In the genomic region with DNA sequence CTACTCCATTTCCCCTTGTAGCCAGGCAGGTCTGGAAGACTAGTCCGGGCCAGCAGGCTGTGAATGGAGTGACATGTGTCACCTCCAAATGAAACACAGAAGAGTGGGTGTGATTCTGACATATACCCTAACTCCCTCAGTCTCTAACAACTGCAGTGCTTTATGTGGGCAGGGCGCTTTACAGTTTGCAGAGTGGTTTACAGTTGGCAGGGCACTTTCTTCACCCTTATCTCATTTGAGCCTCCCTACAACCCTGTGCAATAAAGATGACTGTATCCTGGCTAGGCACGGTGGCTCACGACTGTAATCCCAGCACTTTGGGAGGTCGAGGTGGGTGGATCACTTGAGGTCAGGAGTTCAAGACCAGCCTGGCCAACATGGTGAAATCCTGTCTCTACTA, we compare ENCODE assay signal across 28 cellular contexts.
"Had no signal": no experiment of that assay in that cellular context is flagged by ENCODE, and none has a peak within 500 bp of the region (broad histone marks: within the 10 kb centered on the region; RNA-seq: fewer than 3 reads in every experiment).

No MANE protein-coding gene starts in this region.

- H3K9me3 ChIP-seq: neutrophil, pancreas, psoas muscle, right lobe of liver, sigmoid colon, thoracic aorta, thyroid gland, upper lobe of right lung, uterus had no signal

- H3K27me3 ChIP-seq: neural progenitor cell, pancreas, right lobe of liver, thyroid gland, upper lobe of right lung, uterus had no signal

- H3K36me3 Mint-ChIP-seq: naive thymus-derived CD4-positive, alpha-beta T cell; natural killer cell; neural progenitor cell; stimulated activated effector memory CD8-positive, alpha-beta T cell treated with anti-CD3 and anti-CD28 coated beads, Interleukin-12 subunit alpha, Interleukin-12 subunit beta, amount 100 ng/mL, for 72 hours; stimulated activated naive B cell treated with anti-CD40 and anti-IgM and Interleukin-4, amounts not matched to agents 10 μg/mL and 1 μg/mL and 100 μg/mL, for 72 hours; type B pancreatic cell had no signal

- H3K9me3 Mint-ChIP-seq: natural killer cell; nephron; neural progenitor cell; stimulated activated effector memory CD8-positive, alpha-beta T cell treated with anti-CD3 and anti-CD28 coated beads, Interleukin-12 subunit alpha, Interleukin-12 subunit beta, amount 100 ng/mL, for 72 hours; stimulated activated naive B cell treated with anti-CD40 and anti-IgM and Interleukin-4, amounts not matched to agents 10 μg/mL and 1 μg/mL and 100 μg/mL, for 72 hours; stimulated activated naive CD8-positive, alpha-beta T cell treated with anti-CD3 and anti-CD28 coated beads, Interleukin-15, amount 100 ng/mL, for 72 hours; type B pancreatic cell had no signal

- H3K4me3 Mint-ChIP-seq: naive thymus-derived CD4-positive, alpha-beta T cell; natural killer cell; nephron; neural progenitor cell; stimulated activated effector memory CD8-positive, alpha-beta T cell treated with anti-CD3 and anti-CD28 coated beads, Interleukin-12 subunit alpha, Interleukin-12 subunit beta, amount 100 ng/mL, for 72 hours; stimulated activated naive B cell treated with anti-CD40 and anti-IgM and Interleukin-4, amounts not matched to agents 10 μg/mL and 1 μg/mL and 100 μg/mL, for 72 hours; stimulated activated naive CD8-positive, alpha-beta T cell treated with anti-CD3 and anti-CD28 coated beads, Interleukin-15, amount 100 ng/mL, for 72 hours; type B pancreatic cell had no signal

- H3K4me1 ChIP-seq: right lobe of liver, sigmoid colon, thyroid gland, tibial nerve, upper lobe of right lung, uterus had no signal

- FAIRE-seq: pancreas, small intestine had no signal

- H3K4me2 ChIP-seq: neural progenitor cell had no signal

- H2AFZ ChIP-seq: neural progenitor cell had no signal

- H3K27ac Mint-ChIP-seq: naive thymus-derived CD4-positive, alpha-beta T cell; natural killer cell; nephron; neural progenitor cell; progenitor cell of endocrine pancreas; stimulated activated effector memory CD8-positive, alpha-beta T cell treated with anti-CD3 and anti-CD28 coated beads, Interleukin-12 subunit alpha, Interleukin-12 subunit beta, amount 100 ng/mL, for 72 hours; stimulated activated naive B cell treated with anti-CD40 and anti-IgM and Interleukin-4, amounts not matched to agents 10 μg/mL and 1 μg/mL and 100 μg/mL, for 72 hours; stimulated activated naive CD8-positive, alpha-beta T cell treated with anti-CD3 and anti-CD28 coated beads, Interleukin-15, amount 100 ng/mL, for 72 hours; type B pancreatic cell had no signal

- ATAC-seq: naive thymus-derived CD4-positive, alpha-beta T cell; natural killer cell; pancreas; psoas muscle; right cardiac atrium; right lobe of liver; stimulated activated effector memory CD8-positive, alpha-beta T cell treated with anti-CD3 and anti-CD28 coated beads, Interleukin-12 subunit alpha, Interleukin-12 subunit beta, amount 100 ng/mL, for 72 hours; stimulated activated naive B cell treated with anti-CD40 and anti-IgM and Interleukin-4, amounts not matched to agents 10 μg/mL and 1 μg/mL and 100 μg/mL, for 72 hours; stimulated activated naive CD8-positive, alpha-beta T cell treated with anti-CD3 and anti-CD28 coated beads, Interleukin-15, amount 100 ng/mL, for 72 hours; stimulated activated naive CD8-positive, alpha-beta T cell treated with anti-CD3 and anti-CD28 coated beads, Interleukin-15, Interleukin-2, amounts not matched to agents 100 U/mL and 50 U/mL, for 24 hours; upper lobe of right lung had no signal

- H3K36me3 ChIP-seq: neural progenitor cell, neutrophil, pancreas, right lobe of liver, sigmoid colon, thoracic aorta, thyroid gland, tibial nerve, upper lobe of right lung, uterus had no signal

- H3K27ac ChIP-seq: neural progenitor cell, neutrophil, pancreas, psoas muscle, right lobe of liver, sigmoid colon, thoracic aorta, thyroid gland, tibial nerve, upper lobe of right lung, uterus had no signal

- H3K9ac ChIP-seq: neural progenitor cell had no signal

- H3K4me3 ChIP-seq: neural progenitor cell, pancreas, psoas muscle, right lobe of liver, sigmoid colon, thoracic aorta, thyroid gland, tibial nerve, upper lobe of right lung, uterus had no signal

- DNase-seq: naive thymus-derived CD4-positive, alpha-beta T cell; natural killer cell; nucleus accumbens; pancreas; psoas muscle; right cardiac atrium; right lobe of liver; sigmoid colon; small intestine; stimulated activated CD4-positive, alpha-beta T cell treated with anti-CD3 and anti-CD28 coated beads, Interleukin-15, amount 100 ng/mL, for 24 hours; stimulated activated CD4-positive, alpha-beta T cell treated with anti-CD3 and anti-CD28 coated beads, Interleukin-2, amount 100 ng/mL, for 24 hours; stimulated activated CD4-positive, alpha-beta T cell treated with anti-CD3 and anti-CD28 coated beads, Interleukin-2, amount 100 ng/mL, for 48 hours; stimulated activated CD4-positive, alpha-beta T cell treated with anti-CD3 and anti-CD28 coated beads, Interleukin-4, amount 100 ng/mL, for 24 hours; stimulated activated naive B cell treated with anti-CD40 and anti-IgM and Interleukin-4, amounts not matched to agents 10 μg/mL and 1 μg/mL and 100 μg/mL, for 72 hours; stimulated activated naive CD8-positive, alpha-beta T cell treated with anti-CD3 and anti-CD28 coated beads, Interleukin-15, amount 100 ng/mL, for 72 hours; stimulated activated naive CD8-positive, alpha-beta T cell treated with anti-CD3 and anti-CD28 coated beads, Interleukin-15, Interleukin-2, amounts not matched to agents 100 U/mL and 50 U/mL, for 24 hours; substantia nigra; thyroid gland; upper lobe of right lung; uterus had no signal

- H3K4me1 Mint-ChIP-seq: naive thymus-derived CD4-positive, alpha-beta T cell; natural killer cell; nephron; stimulated activated effector memory CD8-positive, alpha-beta T cell treated with anti-CD3 and anti-CD28 coated beads, Interleukin-12 subunit alpha, Interleukin-12 subunit beta, amount 100 ng/mL, for 72 hours; stimulated activated naive B cell treated with anti-CD40 and anti-IgM and Interleukin-4, amounts not matched to agents 10 μg/mL and 1 μg/mL and 100 μg/mL, for 72 hours; stimulated activated naive CD8-positive, alpha-beta T cell treated with anti-CD3 and anti-CD28 coated beads, Interleukin-15, amount 100 ng/mL, for 72 hours had no signal
